In genomic region chr19:11087870-11088507, GRCh38 we compare ENCODE assay signal across 1 cellular context.
TF ChIP-seq lines count a peak whose summit lies in the region.

No MANE protein-coding gene starts in this region.

TF ChIP-seq in endothelial cell of umbilical vein, 7 proteins besides CTCF, POLR2A, EP300 and RAD21:
- TF ChIP-seq EZH2 (IDR thresholded peaks at IDR 0.05; ENCODE audit: borderline replicate concordance, low read depth, low read length, severe bottlenecking) (no peak), MAX (IDR thresholded peaks at IDR 0.05; ENCODE audit: insufficient read depth, insufficient read length) (no peak), POLR2AphosphoS5 (IDR thresholded peaks at IDR 0.05; ENCODE audit: insufficient read depth, low read depth, low read length) (no peak), GATA2 (IDR thresholded peaks at IDR 0.05; ENCODE audit: insufficient read depth, insufficient read length, low read depth, low read length) (no peak), FOS (IDR thresholded peaks at IDR 0.05; ENCODE audit: borderline replicate concordance, insufficient read depth, low read length) (no peak), MYC (IDR thresholded peaks at IDR 0.05; ENCODE audit: low read depth, low read length) (no peak), JUN (IDR thresholded peaks at IDR 0.05; ENCODE audit: borderline replicate concordance, insufficient read depth, insufficient read length, low read depth) (no peak)
